In genomic region chr1:199723557-199723956, GRCh38 we compare ENCODE assay signal across 22 cellular contexts.
A peak's percentile ranks its signal among the peaks of the same experiment; 100 is the strongest.
DNase-seq lines count a peak whose midpoint lies in the region; TF ChIP-seq lines count a peak whose summit lies in the region.
"Had no signal": no experiment of that assay in that cellular context is flagged by ENCODE, and none has a peak within 500 bp of the region (broad histone marks: within the 10 kb centered on the region; RNA-seq: fewer than 3 reads in every experiment).

No MANE protein-coding gene starts in this region.

- no peak overlapping the region for H2AFZ ChIP-seq in GM23248

- WGBS in GM23248 (ENCODE audit: low coverage in 1 of 2, low lambda C conversion rate in 2 of 2, missing lambda C conversion rate in 2 of 2), 2 experiments = 9 to 11% methylated on average over 2 of the region's 2 CpGs

- in situ Hi-C loops in GM23248 (cut with MboI) = no loop called here

- no peaks in the 10 kb centered on the region for H3K79me2 ChIP-seq in GM23248 (ENCODE audit: insufficient read depth)

- H3K36me3 ChIP-seq in GM23248 (ENCODE audit: low read depth) = no peaks in the 10 kb centered on the region
- H3K36me3 ChIP-seq: cardiac muscle cell, ovary, right lobe of liver had no signal

- no peak for TF ChIP-seq CTCF in fibroblast of the aortic adventitia (IDR thresholded peaks at IDR 0.05; ENCODE audit: insufficient read depth, low read length)

- H3K4me1 ChIP-seq in GM23248 (ENCODE audit: insufficient read depth) = peaks cover 9% of the 10 kb centered on the region; the same call in 1 of the 2 replicates
- H3K4me1 ChIP-seq: right lobe of liver had no signal

- H4K20me1 ChIP-seq in GM23248 (ENCODE audit: insufficient read depth) = no peaks in the 10 kb centered on the region

- no peak overlapping the region for H3K4me3 ChIP-seq in GM23248
- H3K4me3 ChIP-seq in fibroblast of the aortic adventitia (ENCODE audit: low read depth, low read length) = no peak overlapping the region
- H3K4me3 ChIP-seq: cardiac muscle cell, ovary, right lobe of liver had no signal

- H3K9me2 ChIP-seq in GM23248 (ENCODE audit: insufficient read depth) = no peaks in the 10 kb centered on the region

- H3K9ac ChIP-seq in GM23248 = no peak overlapping the region

- no peaks in the 10 kb centered on the region for H3K9me3 ChIP-seq in GM23248 (ENCODE audit: low read depth)
- H3K9me3 ChIP-seq: ovary, right lobe of liver had no signal

- H3F3A ChIP-seq in GM23248 (ENCODE audit: insufficient read depth) = peaks cover 12% of the 10 kb centered on the region; the same call in 1 of the 2 replicates

- no peak overlapping the region for H3K27ac ChIP-seq in GM23248
- H3K27ac ChIP-seq: cardiac muscle cell, epithelial cell of prostate, ovary, right lobe of liver had no signal

- DNase-seq in GM23248 = peak; percentile 66
- peak; percentile 37 for DNase-seq in amniotic epithelial cell (ENCODE audit: low read depth)
- peak; percentile 45 for DNase-seq in fibroblast of the aortic adventitia (ENCODE audit: low read depth)
- peak; percentile 16 for DNase-seq in superior temporal gyrus (ENCODE audit: extremely low spot score)
- no peak for DNase-seq in NCI-H774 (lab: John Stamatoyannopoulos, UW)
- no peak for DNase-seq in NCI-H82 treated with DMSO at 0.1 percent for 48 hours (lab: John Stamatoyannopoulos, UW; ENCODE audit: unreplicated experiment)
- DNase-seq in DMS79 treated with DMSO at 0.1 percent for 48 hours (lab: John Stamatoyannopoulos, UW) = no peak
- DNase-seq: activated CD4-positive, alpha-beta T cell treated with anti-CD3 and anti-CD28 coated beads, Interleukin-2, amount 10 ng/mL, durations not matched to agents 7 days and 5 days; COR-L47; glutamatergic neuron; H7; left colon; mesenchymal stem cell; naive thymus-derived CD4-positive, alpha-beta T cell; NCI-H1417 treated with DMSO at 0.1 percent for 48 hours; NCI-H524 treated with DMSO at 0.1 percent for 48 hours; ovary; right lobe of liver; stimulated activated naive B cell treated with anti-CD40 and anti-IgM and Interleukin-4, amounts not matched to agents 10 μg/mL and 1 μg/mL and 100 μg/mL, for 72 hours; T-helper 1 cell had no signal

- no peaks in the 10 kb centered on the region for H3K27me3 ChIP-seq in GM23248 (replicated peaks; ENCODE audit: insufficient read depth)
- H3K27me3 ChIP-seq: cardiac muscle cell, ovary, right lobe of liver had no signal

- H3K4me2 ChIP-seq in GM23248 (ENCODE audit: unreplicated experiment) = no peak overlapping the region

Comparison
In these comparisons a context has a peak if more than half of its experiments do, and no peak if none do; other contexts are left out.
1. DNase-seq: peak in GM23248 (single experiment), amniotic epithelial cell (single experiment), fibroblast of the aortic adventitia (single experiment) and superior temporal gyrus (single experiment); none in NCI-H774 (single experiment), NCI-H82 treated with DMSO at 0.1 percent for 48 hours (single experiment) and DMS79 treated with DMSO at 0.1 percent for 48 hours (single experiment).